ENCODE assay signal across 16 cellular contexts in genomic region chr3:141307351-141308059, GRCh38.
A peak's percentile ranks its signal among the peaks of the same experiment; 100 is the strongest.
DNase-seq lines count a peak whose midpoint lies in the region; ATAC-seq lines count a peak whose summit lies in the region.
"Had no signal": no experiment of that assay in that cellular context is flagged by ENCODE, and none has a peak within 500 bp of the region (broad histone marks: within the 10 kb centered on the region; RNA-seq: fewer than 3 reads in every experiment).

No MANE protein-coding gene starts in this region.

- intact Hi-C loops in activated T-helper 1 cell treated with anti-CD3 and anti-CD28 coated beads, Interleukin-12 subunit alpha, Interleukin-12 subunit beta, Interleukin-2, Interleukin-4 antibody, amounts not matched to agents 30 ng/mL and 10 ng/mL and 1 ng/mL, durations not matched to agents 14 hours and 24 hours and 36 hours (cut with micrococcal nuclease): no loop called here

- no peak for ATAC-seq in effector memory CD8-positive, alpha-beta T cell (replicated peaks)
- ATAC-seq in HG03571 (IDR thresholded peaks at IDR 0.05; ENCODE audit: unreplicated experiment): no peak
- no peak for ATAC-seq in activated CD4-positive, CD25-positive, alpha-beta regulatory T cell treated with anti-CD3 and anti-CD28 coated beads, Interleukin-2, amount 50 U/mL, for 24 hours

- H3K4me1 Mint-ChIP-seq in activated T-helper 1 cell treated with anti-CD3 and anti-CD28 coated beads, Interleukin-12 subunit alpha, Interleukin-12 subunit beta, Interleukin-2, Interleukin-4 antibody, amounts not matched to agents 30 ng/mL and 10 ng/mL and 1 ng/mL, durations not matched to agents 14 hours and 24 hours and 36 hours (ENCODE audit: low read depth): peaks cover 48% of the 10 kb centered on the region
- H3K4me1 Mint-ChIP-seq in effector memory CD8-positive, alpha-beta T cell (ENCODE audit: low read depth in 2 of 2): peaks cover 27 to 44% of the 10 kb centered on the region in 2 donors

- DNase-seq in stimulated activated naive CD4-positive, alpha-beta T cell (lab: John Stamatoyannopoulos, UW): peak in 4 of 6 experiments; percentile 2 to 63 (median 29)
- no peak for DNase-seq in stimulated activated naive CD4-positive, alpha-beta T cell treated with Interleukin-2 at 50 U/mL for 16 hours (lab: John Stamatoyannopoulos, UW)
- no peak for DNase-seq in activated T-helper 1 cell treated with anti-CD3 and anti-CD28 coated beads, Interleukin-12 subunit alpha, Interleukin-12 subunit beta, Interleukin-2, Interleukin-4 antibody, amounts not matched to agents 30 ng/mL and 10 ng/mL and 1 ng/mL, durations not matched to agents 14 hours and 24 hours and 36 hours (ENCODE audit: low spot score)
- no peak for DNase-seq in effector memory CD8-positive, alpha-beta T cell
- no peak for DNase-seq in caudate nucleus (lab: John Stamatoyannopoulos, UW)
- DNase-seq: aorta, Caco-2, HFFc6, MG63, NCI-H1694 treated with DMSO at 0.1 percent for 48 hours, NCI-H446, WERI-Rb-1 had no signal

- H3K4me3 Mint-ChIP-seq in activated T-helper 1 cell treated with anti-CD3 and anti-CD28 coated beads, Interleukin-12 subunit alpha, Interleukin-12 subunit beta, Interleukin-2, Interleukin-4 antibody, amounts not matched to agents 30 ng/mL and 10 ng/mL and 1 ng/mL, durations not matched to agents 14 hours and 24 hours and 36 hours: peak overlapping the region; percentile 19
- peak overlapping the region; percentile 51 to 59 for H3K4me3 Mint-ChIP-seq in effector memory CD8-positive, alpha-beta T cell
- H3K4me3 Mint-ChIP-seq: HFFc6, mesothelial cell of epicardium, neural progenitor cell had no signal

- H3K9me3 Mint-ChIP-seq in activated T-helper 1 cell treated with anti-CD3 and anti-CD28 coated beads, Interleukin-12 subunit alpha, Interleukin-12 subunit beta, Interleukin-2, Interleukin-4 antibody, amounts not matched to agents 30 ng/mL and 10 ng/mL and 1 ng/mL, durations not matched to agents 14 hours and 24 hours and 36 hours: no peaks in the 10 kb centered on the region
- H3K9me3 Mint-ChIP-seq in effector memory CD8-positive, alpha-beta T cell: no peaks in the 10 kb centered on the region
- H3K9me3 Mint-ChIP-seq: HFFc6, mesothelial cell of epicardium, neural progenitor cell had no signal

- no peaks in the 10 kb centered on the region for H3K27me3 Mint-ChIP-seq in activated T-helper 1 cell treated with anti-CD3 and anti-CD28 coated beads, Interleukin-12 subunit alpha, Interleukin-12 subunit beta, Interleukin-2, Interleukin-4 antibody, amounts not matched to agents 30 ng/mL and 10 ng/mL and 1 ng/mL, durations not matched to agents 14 hours and 24 hours and 36 hours (ENCODE audit: insufficient read depth)
- H3K27me3 Mint-ChIP-seq in effector memory CD8-positive, alpha-beta T cell: no peaks in the 10 kb centered on the region

- no peak overlapping the region for H3K27ac ChIP-seq in caudate nucleus (ENCODE audit: low read depth, low read length)
- H3K27ac ChIP-seq: neural progenitor cell had no signal

- peaks cover 8% of the 10 kb centered on the region for H3K36me3 Mint-ChIP-seq in activated T-helper 1 cell treated with anti-CD3 and anti-CD28 coated beads, Interleukin-12 subunit alpha, Interleukin-12 subunit beta, Interleukin-2, Interleukin-4 antibody, amounts not matched to agents 30 ng/mL and 10 ng/mL and 1 ng/mL, durations not matched to agents 14 hours and 24 hours and 36 hours (ENCODE audit: low read depth)
- H3K36me3 Mint-ChIP-seq in effector memory CD8-positive, alpha-beta T cell (ENCODE audit: insufficient read depth): peaks cover 11% of the 10 kb centered on the region
- H3K36me3 Mint-ChIP-seq: mesothelial cell of epicardium, neural progenitor cell had no signal

- H3K27ac Mint-ChIP-seq in activated T-helper 1 cell treated with anti-CD3 and anti-CD28 coated beads, Interleukin-12 subunit alpha, Interleukin-12 subunit beta, Interleukin-2, Interleukin-4 antibody, amounts not matched to agents 30 ng/mL and 10 ng/mL and 1 ng/mL, durations not matched to agents 14 hours and 24 hours and 36 hours: peak overlapping the region; percentile 74
- H3K27ac Mint-ChIP-seq in effector memory CD8-positive, alpha-beta T cell: peak overlapping the region; percentile 53 to 90
- H3K27ac Mint-ChIP-seq: HFFc6, mesothelial cell of epicardium had no signal

Comparison
In these comparisons a context has a peak if more than half of its experiments do, and no peak if none do; other contexts are left out.
1. DNase-seq: peak in stimulated activated naive CD4-positive, alpha-beta T cell (4 of 6); none in stimulated activated naive CD4-positive, alpha-beta T cell treated with Interleukin-2 at 50 U/mL for 16 hours (single experiment), activated T-helper 1 cell treated with anti-CD3 and anti-CD28 coated beads, Interleukin-12 subunit alpha, Interleukin-12 subunit beta, Interleukin-2, Interleukin-4 antibody, amounts not matched to agents 30 ng/mL and 10 ng/mL and 1 ng/mL, durations not matched to agents 14 hours and 24 hours and 36 hours (single experiment), effector memory CD8-positive, alpha-beta T cell (0 of 3) and caudate nucleus (0 of 61).